8 cellular contexts compared by ENCODE assay signal in genomic region chr7:45888185-45888992, GRCh38. TPM values are rescaled to one million over a fixed set of nuclear protein-coding genes. Genes with fewer than 3 reads are reported as not detected.
DNase-seq lines count a peak whose midpoint lies in the region; ATAC-seq and TF ChIP-seq lines count a peak whose summit lies in the region.

Gene IGFBP1 (plus strand): TSS chr7:45888488. CDS start chr7:45888653, 165 bp downstream.

- no peaks in the 10 kb centered on the region for H3K36me3 ChIP-seq in kidney epithelial cell (ENCODE audit: control insufficient read depth, insufficient read depth, low read length)
- H3K36me3 ChIP-seq in tibial artery, result no peaks in the 10 kb centered on the region

- no peaks in the 10 kb centered on the region for H3K36me3 Mint-ChIP-seq in activated CD4-positive, alpha-beta T cell treated with anti-CD3 and anti-CD28 coated beads for 36 hours (ENCODE audit: low read depth)
- no peaks in the 10 kb centered on the region for H3K36me3 Mint-ChIP-seq in activated CD4-positive, alpha-beta T cell treated with anti-CD3 and anti-CD28 coated beads, Interleukin-2, amount 10 ng/mL, durations not matched to agents 24 days and 14 days (ENCODE audit: low read depth)
- no peaks in the 10 kb centered on the region for H3K36me3 Mint-ChIP-seq in activated CD4-positive, alpha-beta memory T cell treated with anti-CD3 and anti-CD28 coated beads, Interleukin-2, amount 10 ng/mL, durations not matched to agents 7 days and 5 days (ENCODE audit: low read depth)

- in situ Hi-C loops in T47D (cut with HindIII; ENCODE audit: low pct_unique_long_range_greater_than_20kb, low sequenced_read_pairs), result no loop called here

- CTCF ChIA-PET in activated CD4-positive, alpha-beta T cell treated with anti-CD3 and anti-CD28 coated beads for 36 hours (lab: Charles Lee), result no interaction called here
- CTCF ChIA-PET in activated CD4-positive, alpha-beta memory T cell treated with anti-CD3 and anti-CD28 coated beads, Interleukin-2, amount 10 ng/mL, durations not matched to agents 7 days and 5 days (lab: Charles Lee), result no interaction called here

- no peak within 1 kb of the TSS for H3K27ac Mint-ChIP-seq in activated CD4-positive, alpha-beta T cell treated with anti-CD3 and anti-CD28 coated beads for 36 hours
- H3K27ac Mint-ChIP-seq in activated CD4-positive, alpha-beta T cell treated with anti-CD3 and anti-CD28 coated beads, Interleukin-2, amount 10 ng/mL, durations not matched to agents 24 days and 14 days, result no peak within 1 kb of the TSS
- H3K27ac Mint-ChIP-seq in activated CD4-positive, alpha-beta memory T cell treated with anti-CD3 and anti-CD28 coated beads, Interleukin-2, amount 10 ng/mL, durations not matched to agents 7 days and 5 days, result no peak within 1 kb of the TSS

- H3K4me1 Mint-ChIP-seq in activated CD4-positive, alpha-beta T cell treated with anti-CD3 and anti-CD28 coated beads for 36 hours, result no peaks in the 10 kb centered on the region
- no peaks in the 10 kb centered on the region for H3K4me1 Mint-ChIP-seq in activated CD4-positive, alpha-beta T cell treated with anti-CD3 and anti-CD28 coated beads, Interleukin-2, amount 10 ng/mL, durations not matched to agents 24 days and 14 days
- peaks cover 2% of the 10 kb centered on the region for H3K4me1 Mint-ChIP-seq in activated CD4-positive, alpha-beta memory T cell treated with anti-CD3 and anti-CD28 coated beads, Interleukin-2, amount 10 ng/mL, durations not matched to agents 7 days and 5 days

- H3K9me3 Mint-ChIP-seq in activated CD4-positive, alpha-beta T cell treated with anti-CD3 and anti-CD28 coated beads for 36 hours (ENCODE audit: low read depth), result no peaks in the 10 kb centered on the region
- H3K9me3 Mint-ChIP-seq in activated CD4-positive, alpha-beta T cell treated with anti-CD3 and anti-CD28 coated beads, Interleukin-2, amount 10 ng/mL, durations not matched to agents 24 days and 14 days, result no peaks in the 10 kb centered on the region
- no peaks in the 10 kb centered on the region for H3K9me3 Mint-ChIP-seq in activated CD4-positive, alpha-beta memory T cell treated with anti-CD3 and anti-CD28 coated beads, Interleukin-2, amount 10 ng/mL, durations not matched to agents 7 days and 5 days

- H3K27ac ChIP-seq in tibial artery, result no peak within 1 kb of the TSS

- no peak for TF ChIP-seq CTCF in kidney epithelial cell (IDR thresholded peaks at IDR 0.05; ENCODE audit: insufficient read depth, low read length, poor library complexity, severe bottlenecking)
- no peak for TF ChIP-seq CTCF in tibial artery (IDR thresholded peaks at IDR 0.05)

- peaks cover 0 to 12% (median 10%) of the 10 kb centered on the region in 4 donors for H3K4me1 ChIP-seq in tibial artery

- DNase-seq in activated CD4-positive, alpha-beta T cell treated with anti-CD3 and anti-CD28 coated beads for 36 hours, result peak; percentile 6
- no peak for DNase-seq in activated CD4-positive, alpha-beta T cell treated with anti-CD3 and anti-CD28 coated beads, Interleukin-2, amount 10 ng/mL, durations not matched to agents 24 days and 14 days
- DNase-seq in T47D (ENCODE audit: low read depth in 1 of 2, low spot score in 1 of 2), result peak; percentile 47 to 78
- DNase-seq in kidney epithelial cell (ENCODE audit: low read depth), result no peak
- no peak for DNase-seq in tibial artery
- DNase-seq in NOMO-1 (lab: John Stamatoyannopoulos, UW; ENCODE audit: unreplicated experiment in 2 of 2), result no peak
- DNase-seq in activated CD4-positive, alpha-beta memory T cell treated with anti-CD3 and anti-CD28 coated beads, Interleukin-2, amount 10 ng/mL, durations not matched to agents 7 days and 5 days, result no peak

- intact Hi-C loops in activated CD4-positive, alpha-beta T cell treated with anti-CD3 and anti-CD28 coated beads for 36 hours (cut with DNase I, micrococcal nuclease), result no loop called here
- intact Hi-C loops in activated CD4-positive, alpha-beta T cell treated with anti-CD3 and anti-CD28 coated beads, Interleukin-2, amount 10 ng/mL, durations not matched to agents 24 days and 14 days (cut with micrococcal nuclease), result no loop called here
- intact Hi-C loops in tibial artery (cut with DNase I; ENCODE audit: low total_unique reads), result no loop called here

- no peaks in the 10 kb centered on the region for H3K9me3 ChIP-seq in tibial artery

- ATAC-seq in activated CD4-positive, alpha-beta T cell treated with anti-CD3 and anti-CD28 coated beads for 36 hours, result no peak
- no peak for ATAC-seq in HG02588 (IDR thresholded peaks at IDR 0.05; ENCODE audit: unreplicated experiment)

- H3K4me3 Mint-ChIP-seq in activated CD4-positive, alpha-beta T cell treated with anti-CD3 and anti-CD28 coated beads for 36 hours, result no peak within 1 kb of the TSS
- H3K4me3 Mint-ChIP-seq in activated CD4-positive, alpha-beta T cell treated with anti-CD3 and anti-CD28 coated beads, Interleukin-2, amount 10 ng/mL, durations not matched to agents 24 days and 14 days, result no peak within 1 kb of the TSS
- no peak within 1 kb of the TSS for H3K4me3 Mint-ChIP-seq in activated CD4-positive, alpha-beta memory T cell treated with anti-CD3 and anti-CD28 coated beads, Interleukin-2, amount 10 ng/mL, durations not matched to agents 7 days and 5 days

- H3K4me3 ChIP-seq in kidney epithelial cell (ENCODE audit: low read depth, low read length), result peak within 1 kb of the TSS; percentile 30
- H3K4me3 ChIP-seq in tibial artery, result peak within 1 kb of the TSS; percentile 25 to 47

- POLR2A ChIA-PET in activated CD4-positive, alpha-beta T cell treated with anti-CD3 and anti-CD28 coated beads for 36 hours (lab: Charles Lee), result no interaction called here
- POLR2A ChIA-PET in activated CD4-positive, alpha-beta memory T cell treated with anti-CD3 and anti-CD28 coated beads, Interleukin-2, amount 10 ng/mL, durations not matched to agents 7 days and 5 days (lab: Charles Lee), result no interaction called here

- H3K27me3 ChIP-seq in kidney epithelial cell (ENCODE audit: control insufficient read depth, insufficient read depth, low read length) (no peaks in the 10 kb centered on the region), tibial artery (peaks cover 0 to 49% of the 10 kb centered on the region in 2 donors)

- H3K27me3 Mint-ChIP-seq in activated CD4-positive, alpha-beta T cell treated with anti-CD3 and anti-CD28 coated beads for 36 hours, result peaks cover 43% of the 10 kb centered on the region
- peaks cover 47% of the 10 kb centered on the region for H3K27me3 Mint-ChIP-seq in activated CD4-positive, alpha-beta T cell treated with anti-CD3 and anti-CD28 coated beads, Interleukin-2, amount 10 ng/mL, durations not matched to agents 24 days and 14 days
- H3K27me3 Mint-ChIP-seq in activated CD4-positive, alpha-beta memory T cell treated with anti-CD3 and anti-CD28 coated beads, Interleukin-2, amount 10 ng/mL, durations not matched to agents 7 days and 5 days, result peaks cover 52% of the 10 kb centered on the region

RNA-seq across cellular contexts. Expression of gene IGFBP1, which starts in this region (rescaled TPM):
- total RNA-seq in activated CD4-positive, alpha-beta T cell treated with anti-CD3 and anti-CD28 coated beads for 36 hours, result not detected
- total RNA-seq in activated CD4-positive, alpha-beta T cell treated with anti-CD3 and anti-CD28 coated beads, Interleukin-2, amount 10 ng/mL, durations not matched to agents 24 days and 14 days, result not detected in 2 replicates
- 8.1 and 13.5 TPM in 2 replicates for total RNA-seq in kidney epithelial cell
- total RNA-seq in activated CD4-positive, alpha-beta memory T cell treated with anti-CD3 and anti-CD28 coated beads, Interleukin-2, amount 10 ng/mL, durations not matched to agents 7 days and 5 days, result not detected

Comparison
In these comparisons a context has a peak if more than half of its experiments do, and no peak if none do; other contexts are left out.
1. Peak in DNase-seq in activated CD4-positive, alpha-beta T cell treated with anti-CD3 and anti-CD28 coated beads for 36 hours; RNA of the gene not detected or under 1 TPM.
2. DNase-seq: peak in T47D (2 of 2); none in activated CD4-positive, alpha-beta T cell treated with anti-CD3 and anti-CD28 coated beads, Interleukin-2, amount 10 ng/mL, durations not matched to agents 24 days and 14 days (single experiment), kidney epithelial cell (single experiment), tibial artery (0 of 2), NOMO-1 (0 of 2) and activated CD4-positive, alpha-beta memory T cell treated with anti-CD3 and anti-CD28 coated beads, Interleukin-2, amount 10 ng/mL, durations not matched to agents 7 days and 5 days (single experiment).